1 cellular context compared by ENCODE assay signal in the genomic region with DNA sequence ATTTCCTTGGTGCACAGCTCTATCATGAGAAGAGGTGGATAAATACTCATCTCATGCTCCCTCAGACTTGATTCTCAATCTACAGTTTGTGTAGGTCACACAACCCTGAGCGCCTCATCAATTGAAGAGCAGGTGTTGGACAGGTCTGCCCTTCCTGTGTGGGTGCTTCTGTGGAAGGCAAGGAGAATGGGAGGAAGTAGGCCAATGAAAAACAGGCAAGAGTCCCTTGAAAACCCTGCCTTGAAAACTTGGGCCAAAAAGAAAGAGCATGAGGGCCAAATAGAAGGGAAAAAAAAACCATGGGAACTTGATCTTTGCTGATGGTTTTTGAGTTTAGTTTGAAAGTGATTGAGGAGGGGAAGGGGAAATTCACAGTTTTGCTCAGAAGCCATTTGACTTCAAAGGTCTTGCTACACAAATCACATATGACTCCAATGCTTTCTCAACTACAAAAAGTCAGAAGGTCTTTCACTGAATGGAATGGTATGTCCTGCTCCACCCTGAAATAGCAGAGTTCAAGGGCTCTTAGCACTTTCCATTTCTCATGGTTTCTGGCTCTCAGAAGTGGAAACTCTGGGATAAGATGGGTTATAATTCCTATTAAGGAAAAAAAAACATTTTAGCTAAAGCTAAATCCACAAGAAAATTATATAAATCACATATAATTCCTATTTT.
TF ChIP-seq lines count a peak whose summit lies in the region.

No MANE protein-coding gene starts in this region.

TF ChIP-seq in HepG2, 621 proteins besides CTCF, POLR2A, EP300 and RAD21 (continued from another document and continues in another):
- TF ChIP-seq, protein P1, sequence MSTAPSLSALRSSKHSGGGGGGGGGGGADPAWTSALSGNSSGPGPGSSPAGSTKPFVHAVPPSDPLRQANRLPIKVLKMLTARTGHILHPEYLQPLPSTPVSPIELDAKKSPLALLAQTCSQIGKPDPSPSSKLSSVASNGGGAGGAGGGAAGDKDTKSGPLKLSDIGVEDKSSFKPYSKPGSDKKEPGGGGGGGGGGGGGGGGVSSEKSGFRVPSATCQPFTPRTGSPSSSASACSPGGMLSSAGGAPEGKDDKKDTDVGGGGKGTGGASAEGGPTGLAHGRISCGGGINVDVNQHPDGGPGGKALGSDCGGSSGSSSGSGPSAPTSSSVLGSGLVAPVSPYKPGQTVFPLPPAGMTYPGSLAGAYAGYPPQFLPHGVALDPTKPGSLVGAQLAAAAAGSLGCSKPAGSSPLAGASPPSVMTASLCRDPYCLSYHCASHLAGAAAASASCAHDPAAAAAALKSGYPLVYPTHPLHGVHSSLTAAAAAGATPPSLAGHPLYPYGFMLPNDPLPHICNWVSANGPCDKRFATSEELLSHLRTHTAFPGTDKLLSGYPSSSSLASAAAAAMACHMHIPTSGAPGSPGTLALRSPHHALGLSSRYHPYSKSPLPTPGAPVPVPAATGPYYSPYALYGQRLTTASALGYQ (CRISPR knock-in tag; IDR thresholded peaks at IDR 0.05): no peak
- no peak for TF ChIP-seq ZSCAN20 (CRISPR knock-in tag; IDR thresholded peaks at IDR 0.05; ENCODE audit: borderline replicate concordance)
- no peak for TF ChIP-seq EZH2 (conservative IDR thresholded peaks at IDR 0.05; ENCODE audit: low read depth, low read length)
- TF ChIP-seq, protein P2, sequence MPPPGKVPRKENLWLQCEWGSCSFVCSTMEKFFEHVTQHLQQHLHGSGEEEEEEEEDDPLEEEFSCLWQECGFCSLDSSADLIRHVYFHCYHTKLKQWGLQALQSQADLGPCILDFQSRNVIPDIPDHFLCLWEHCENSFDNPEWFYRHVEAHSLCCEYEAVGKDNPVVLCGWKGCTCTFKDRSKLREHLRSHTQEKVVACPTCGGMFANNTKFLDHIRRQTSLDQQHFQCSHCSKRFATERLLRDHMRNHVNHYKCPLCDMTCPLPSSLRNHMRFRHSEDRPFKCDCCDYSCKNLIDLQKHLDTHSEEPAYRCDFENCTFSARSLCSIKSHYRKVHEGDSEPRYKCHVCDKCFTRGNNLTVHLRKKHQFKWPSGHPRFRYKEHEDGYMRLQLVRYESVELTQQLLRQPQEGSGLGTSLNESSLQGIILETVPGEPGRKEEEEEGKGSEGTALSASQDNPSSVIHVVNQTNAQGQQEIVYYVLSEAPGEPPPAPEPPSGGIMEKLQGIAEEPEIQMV (CRISPR knock-in tag; IDR thresholded peaks at IDR 0.05; ENCODE audit: low read depth): no peak
- TF ChIP-seq CHD2 (IDR thresholded peaks at IDR 0.05; ENCODE audit: low read depth, low read length): no peak
- TF ChIP-seq NFYB (CRISPR knock-in tag; IDR thresholded peaks at IDR 0.05): no peak
- TF ChIP-seq, protein P3, sequence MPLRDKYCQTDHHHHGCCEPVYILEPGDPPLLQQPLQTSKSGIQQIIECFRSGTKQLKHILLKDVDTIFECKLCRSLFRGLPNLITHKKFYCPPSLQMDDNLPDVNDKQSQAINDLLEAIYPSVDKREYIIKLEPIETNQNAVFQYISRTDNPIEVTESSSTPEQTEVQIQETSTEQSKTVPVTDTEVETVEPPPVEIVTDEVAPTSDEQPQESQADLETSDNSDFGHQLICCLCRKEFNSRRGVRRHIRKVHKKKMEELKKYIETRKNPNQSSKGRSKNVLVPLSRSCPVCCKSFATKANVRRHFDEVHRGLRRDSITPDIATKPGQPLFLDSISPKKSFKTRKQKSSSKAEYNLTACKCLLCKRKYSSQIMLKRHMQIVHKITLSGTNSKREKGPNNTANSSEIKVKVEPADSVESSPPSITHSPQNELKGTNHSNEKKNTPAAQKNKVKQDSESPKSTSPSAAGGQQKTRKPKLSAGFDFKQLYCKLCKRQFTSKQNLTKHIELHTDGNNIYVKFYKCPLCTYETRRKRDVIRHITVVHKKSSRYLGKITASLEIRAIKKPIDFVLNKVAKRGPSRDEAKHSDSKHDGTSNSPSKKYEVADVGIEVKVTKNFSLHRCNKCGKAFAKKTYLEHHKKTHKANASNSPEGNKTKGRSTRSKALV (CRISPR knock-in tag; IDR thresholded peaks at IDR 0.05): no peak
- TF ChIP-seq, protein P4, sequence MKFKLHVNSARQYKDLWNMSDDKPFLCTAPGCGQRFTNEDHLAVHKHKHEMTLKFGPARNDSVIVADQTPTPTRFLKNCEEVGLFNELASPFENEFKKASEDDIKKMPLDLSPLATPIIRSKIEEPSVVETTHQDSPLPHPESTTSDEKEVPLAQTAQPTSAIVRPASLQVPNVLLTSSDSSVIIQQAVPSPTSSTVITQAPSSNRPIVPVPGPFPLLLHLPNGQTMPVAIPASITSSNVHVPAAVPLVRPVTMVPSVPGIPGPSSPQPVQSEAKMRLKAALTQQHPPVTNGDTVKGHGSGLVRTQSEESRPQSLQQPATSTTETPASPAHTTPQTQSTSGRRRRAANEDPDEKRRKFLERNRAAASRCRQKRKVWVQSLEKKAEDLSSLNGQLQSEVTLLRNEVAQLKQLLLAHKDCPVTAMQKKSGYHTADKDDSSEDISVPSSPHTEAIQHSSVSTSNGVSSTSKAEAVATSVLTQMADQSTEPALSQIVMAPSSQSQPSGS (CRISPR knock-in tag; IDR thresholded peaks at IDR 0.05): peak; percentile 37; the same call in 1 of the 2 replicates
- peak; percentile 93 for TF ChIP-seq TEAD3 (CRISPR knock-in tag; optimal IDR thresholded peaks at IDR 0.05; ENCODE audit: borderline replicate concordance)
- no peak for TF ChIP-seq ZNF746 (CRISPR knock-in tag; IDR thresholded peaks at IDR 0.05)
- TF ChIP-seq ZNF3 (CRISPR knock-in tag; IDR thresholded peaks at IDR 0.05): no peak
- TF ChIP-seq, protein P5, sequence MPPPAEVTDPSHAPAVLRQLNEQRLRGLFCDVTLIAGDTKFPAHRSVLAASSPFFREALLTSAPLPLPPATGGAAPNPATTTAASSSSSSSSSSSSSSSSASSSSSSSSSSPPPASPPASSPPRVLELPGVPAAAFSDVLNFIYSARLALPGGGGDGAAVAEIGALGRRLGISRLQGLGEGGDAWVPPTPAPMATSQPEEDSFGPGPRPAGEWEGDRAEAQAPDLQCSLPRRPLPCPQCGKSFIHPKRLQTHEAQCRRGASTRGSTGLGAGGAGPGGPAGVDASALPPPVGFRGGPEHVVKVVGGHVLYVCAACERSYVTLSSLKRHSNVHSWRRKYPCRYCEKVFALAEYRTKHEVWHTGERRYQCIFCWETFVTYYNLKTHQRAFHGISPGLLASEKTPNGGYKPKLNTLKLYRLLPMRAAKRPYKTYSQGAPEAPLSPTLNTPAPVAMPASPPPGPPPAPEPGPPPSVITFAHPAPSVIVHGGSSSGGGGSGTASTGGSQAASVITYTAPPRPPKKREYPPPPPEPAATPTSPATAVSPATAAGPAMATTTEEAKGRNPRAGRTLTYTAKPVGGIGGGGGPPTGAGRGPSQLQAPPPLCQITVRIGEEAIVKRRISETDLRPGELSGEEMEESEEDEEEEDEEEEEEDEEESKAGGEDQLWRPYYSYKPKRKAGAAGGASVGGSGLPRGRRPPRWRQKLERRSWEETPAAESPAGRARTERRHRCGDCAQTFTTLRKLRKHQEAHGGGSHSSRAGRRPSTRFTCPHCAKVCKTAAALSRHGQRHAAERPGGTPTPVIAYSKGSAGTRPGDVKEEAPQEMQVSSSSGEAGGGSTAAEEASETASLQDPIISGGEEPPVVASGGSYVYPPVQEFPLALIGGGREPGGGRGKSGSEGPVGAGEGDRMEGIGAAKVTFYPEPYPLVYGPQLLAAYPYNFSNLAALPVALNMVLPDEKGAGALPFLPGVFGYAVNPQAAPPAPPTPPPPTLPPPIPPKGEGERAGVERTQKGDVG (CRISPR knock-in tag; IDR thresholded peaks at IDR 0.05; ENCODE audit: borderline replicate concordance): no peak
- TF ChIP-seq CAMTA2 (CRISPR knock-in tag; IDR thresholded peaks at IDR 0.05; ENCODE audit: borderline replicate concordance): no peak
- no peak for TF ChIP-seq KAT8 (CRISPR knock-in tag; IDR thresholded peaks at IDR 0.05)
- TF ChIP-seq KLF6 (CRISPR knock-in tag; IDR thresholded peaks at IDR 0.05): no peak
- TF ChIP-seq TMF1 (CRISPR knock-in tag; IDR thresholded peaks at IDR 0.05; ENCODE audit: low read depth): no peak
- TF ChIP-seq GABPB1 (CRISPR knock-in tag; IDR thresholded peaks at IDR 0.05): no peak
- TF ChIP-seq ZC3H13 (CRISPR knock-in tag; IDR thresholded peaks at IDR 0.05): no peak
- no peak for TF ChIP-seq TP53 (CRISPR knock-in tag; conservative IDR thresholded peaks at IDR 0.05)
- no peak for TF ChIP-seq RBAK (CRISPR knock-in tag; IDR thresholded peaks at IDR 0.05)
- TF ChIP-seq, protein P6, sequence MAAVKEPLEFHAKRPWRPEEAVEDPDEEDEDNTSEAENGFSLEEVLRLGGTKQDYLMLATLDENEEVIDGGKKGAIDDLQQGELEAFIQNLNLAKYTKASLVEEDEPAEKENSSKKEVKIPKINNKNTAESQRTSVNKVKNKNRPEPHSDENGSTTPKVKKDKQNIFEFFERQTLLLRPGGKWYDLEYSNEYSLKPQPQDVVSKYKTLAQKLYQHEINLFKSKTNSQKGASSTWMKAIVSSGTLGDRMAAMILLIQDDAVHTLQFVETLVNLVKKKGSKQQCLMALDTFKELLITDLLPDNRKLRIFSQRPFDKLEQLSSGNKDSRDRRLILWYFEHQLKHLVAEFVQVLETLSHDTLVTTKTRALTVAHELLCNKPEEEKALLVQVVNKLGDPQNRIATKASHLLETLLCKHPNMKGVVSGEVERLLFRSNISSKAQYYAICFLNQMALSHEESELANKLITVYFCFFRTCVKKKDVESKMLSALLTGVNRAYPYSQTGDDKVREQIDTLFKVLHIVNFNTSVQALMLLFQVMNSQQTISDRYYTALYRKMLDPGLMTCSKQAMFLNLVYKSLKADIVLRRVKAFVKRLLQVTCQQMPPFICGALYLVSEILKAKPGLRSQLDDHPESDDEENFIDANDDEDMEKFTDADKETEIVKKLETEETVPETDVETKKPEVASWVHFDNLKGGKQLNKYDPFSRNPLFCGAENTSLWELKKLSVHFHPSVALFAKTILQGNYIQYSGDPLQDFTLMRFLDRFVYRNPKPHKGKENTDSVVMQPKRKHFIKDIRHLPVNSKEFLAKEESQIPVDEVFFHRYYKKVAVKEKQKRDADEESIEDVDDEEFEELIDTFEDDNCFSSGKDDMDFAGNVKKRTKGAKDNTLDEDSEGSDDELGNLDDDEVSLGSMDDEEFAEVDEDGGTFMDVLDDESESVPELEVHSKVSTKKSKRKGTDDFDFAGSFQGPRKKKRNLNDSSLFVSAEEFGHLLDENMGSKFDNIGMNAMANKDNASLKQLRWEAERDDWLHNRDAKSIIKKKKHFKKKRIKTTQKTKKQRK (IDR thresholded peaks at IDR 0.05; ENCODE audit: low read length): no peak
- TF ChIP-seq, protein P7, sequence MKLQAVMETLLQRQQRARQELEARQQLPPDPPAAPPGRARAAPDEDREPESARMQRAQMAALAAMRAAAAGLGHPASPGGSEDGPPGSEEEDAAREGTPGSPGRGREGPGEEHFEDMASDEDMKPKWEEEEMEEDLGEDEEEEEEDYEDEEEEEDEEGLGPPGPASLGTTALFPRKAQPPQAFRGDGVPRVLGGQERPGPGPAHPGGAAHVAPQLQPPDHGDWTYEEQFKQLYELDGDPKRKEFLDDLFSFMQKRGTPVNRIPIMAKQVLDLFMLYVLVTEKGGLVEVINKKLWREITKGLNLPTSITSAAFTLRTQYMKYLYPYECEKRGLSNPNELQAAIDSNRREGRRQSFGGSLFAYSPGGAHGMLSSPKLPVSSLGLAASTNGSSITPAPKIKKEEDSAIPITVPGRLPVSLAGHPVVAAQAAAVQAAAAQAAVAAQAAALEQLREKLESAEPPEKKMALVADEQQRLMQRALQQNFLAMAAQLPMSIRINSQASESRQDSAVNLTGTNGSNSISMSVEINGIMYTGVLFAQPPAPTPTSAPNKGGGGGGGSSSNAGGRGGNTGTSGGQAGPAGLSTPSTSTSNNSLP (IDR thresholded peaks at IDR 0.05; ENCODE audit: low read depth, low read length): no peak
- no peak for TF ChIP-seq ATM (IDR thresholded peaks at IDR 0.05; ENCODE audit: borderline replicate concordance)
- TF ChIP-seq ZNF749 (CRISPR knock-in tag; IDR thresholded peaks at IDR 0.05; ENCODE audit: borderline replicate concordance): no peak
- TF ChIP-seq, protein P8, sequence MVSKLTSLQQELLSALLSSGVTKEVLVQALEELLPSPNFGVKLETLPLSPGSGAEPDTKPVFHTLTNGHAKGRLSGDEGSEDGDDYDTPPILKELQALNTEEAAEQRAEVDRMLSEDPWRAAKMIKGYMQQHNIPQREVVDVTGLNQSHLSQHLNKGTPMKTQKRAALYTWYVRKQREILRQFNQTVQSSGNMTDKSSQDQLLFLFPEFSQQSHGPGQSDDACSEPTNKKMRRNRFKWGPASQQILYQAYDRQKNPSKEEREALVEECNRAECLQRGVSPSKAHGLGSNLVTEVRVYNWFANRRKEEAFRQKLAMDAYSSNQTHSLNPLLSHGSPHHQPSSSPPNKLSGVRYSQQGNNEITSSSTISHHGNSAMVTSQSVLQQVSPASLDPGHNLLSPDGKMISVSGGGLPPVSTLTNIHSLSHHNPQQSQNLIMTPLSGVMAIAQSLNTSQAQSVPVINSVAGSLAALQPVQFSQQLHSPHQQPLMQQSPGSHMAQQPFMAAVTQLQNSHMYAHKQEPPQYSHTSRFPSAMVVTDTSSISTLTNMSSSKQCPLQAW (CRISPR knock-in tag; IDR thresholded peaks at IDR 0.05): no peak
- TF ChIP-seq, protein P9, sequence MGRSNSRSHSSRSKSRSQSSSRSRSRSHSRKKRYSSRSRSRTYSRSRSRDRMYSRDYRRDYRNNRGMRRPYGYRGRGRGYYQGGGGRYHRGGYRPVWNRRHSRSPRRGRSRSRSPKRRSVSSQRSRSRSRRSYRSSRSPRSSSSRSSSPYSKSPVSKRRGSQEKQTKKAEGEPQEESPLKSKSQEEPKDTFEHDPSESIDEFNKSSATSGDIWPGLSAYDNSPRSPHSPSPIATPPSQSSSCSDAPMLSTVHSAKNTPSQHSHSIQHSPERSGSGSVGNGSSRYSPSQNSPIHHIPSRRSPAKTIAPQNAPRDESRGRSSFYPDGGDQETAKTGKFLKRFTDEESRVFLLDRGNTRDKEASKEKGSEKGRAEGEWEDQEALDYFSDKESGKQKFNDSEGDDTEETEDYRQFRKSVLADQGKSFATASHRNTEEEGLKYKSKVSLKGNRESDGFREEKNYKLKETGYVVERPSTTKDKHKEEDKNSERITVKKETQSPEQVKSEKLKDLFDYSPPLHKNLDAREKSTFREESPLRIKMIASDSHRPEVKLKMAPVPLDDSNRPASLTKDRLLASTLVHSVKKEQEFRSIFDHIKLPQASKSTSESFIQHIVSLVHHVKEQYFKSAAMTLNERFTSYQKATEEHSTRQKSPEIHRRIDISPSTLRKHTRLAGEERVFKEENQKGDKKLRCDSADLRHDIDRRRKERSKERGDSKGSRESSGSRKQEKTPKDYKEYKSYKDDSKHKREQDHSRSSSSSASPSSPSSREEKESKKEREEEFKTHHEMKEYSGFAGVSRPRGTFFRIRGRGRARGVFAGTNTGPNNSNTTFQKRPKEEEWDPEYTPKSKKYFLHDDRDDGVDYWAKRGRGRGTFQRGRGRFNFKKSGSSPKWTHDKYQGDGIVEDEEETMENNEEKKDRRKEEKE (IDR thresholded peaks at IDR 0.05): no peak
- no peak for TF ChIP-seq ZNF292 (CRISPR knock-in tag; IDR thresholded peaks at IDR 0.05; ENCODE audit: borderline replicate concordance, low read depth)
- no peak for TF ChIP-seq ZEB1 (IDR thresholded peaks at IDR 0.05; ENCODE audit: insufficient replicate concordance, low read depth)
- TF ChIP-seq, protein P10, sequence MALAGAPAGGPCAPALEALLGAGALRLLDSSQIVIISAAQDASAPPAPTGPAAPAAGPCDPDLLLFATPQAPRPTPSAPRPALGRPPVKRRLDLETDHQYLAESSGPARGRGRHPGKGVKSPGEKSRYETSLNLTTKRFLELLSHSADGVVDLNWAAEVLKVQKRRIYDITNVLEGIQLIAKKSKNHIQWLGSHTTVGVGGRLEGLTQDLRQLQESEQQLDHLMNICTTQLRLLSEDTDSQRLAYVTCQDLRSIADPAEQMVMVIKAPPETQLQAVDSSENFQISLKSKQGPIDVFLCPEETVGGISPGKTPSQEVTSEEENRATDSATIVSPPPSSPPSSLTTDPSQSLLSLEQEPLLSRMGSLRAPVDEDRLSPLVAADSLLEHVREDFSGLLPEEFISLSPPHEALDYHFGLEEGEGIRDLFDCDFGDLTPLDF (CRISPR knock-in tag; IDR thresholded peaks at IDR 0.05): no peak
- TF ChIP-seq XBP1 (CRISPR knock-in tag; IDR thresholded peaks at IDR 0.05): no peak
